12 cellular contexts compared by ENCODE assay signal in the genomic region with DNA sequence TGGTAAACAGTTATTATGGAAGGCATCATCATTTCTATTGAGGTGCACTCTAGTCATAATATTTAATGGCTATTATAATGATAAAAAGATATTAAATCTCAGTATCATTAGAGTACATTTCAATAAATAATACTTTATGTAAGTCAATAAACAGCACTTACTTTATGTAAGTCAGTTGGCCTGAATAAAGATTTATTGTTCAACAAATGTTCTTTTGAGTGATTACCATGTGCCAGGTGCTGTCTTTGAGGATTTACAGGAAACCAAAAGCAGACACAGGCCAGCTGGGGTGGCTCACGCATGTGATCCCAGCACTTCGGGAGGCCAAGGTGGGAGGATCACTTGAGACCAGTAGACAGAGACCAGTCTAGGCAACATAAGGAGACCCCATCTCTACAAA. TPM values are rescaled to one million over a fixed set of nuclear protein-coding genes. Genes with fewer than 3 reads are reported as not detected.
"Had no signal": no experiment of that assay in that cellular context is flagged by ENCODE, and none has a peak within 500 bp of the region (broad histone marks: within the 10 kb centered on the region; RNA-seq: fewer than 3 reads in every experiment).

No MANE protein-coding gene starts in this region.

- H2AFZ ChIP-seq: GM23248 had no signal

- H3K27ac ChIP-seq: GM23248, HL-60 had no signal

- H3K4me3 ChIP-seq: GM23248, HAP-1 had no signal

- H3K4me1 ChIP-seq: HAP-1 had no signal

- H3K36me3 ChIP-seq: HAP-1 had no signal

- H3K9me3 ChIP-seq: HAP-1 had no signal

- H3K9ac ChIP-seq: GM23248 had no signal

- FAIRE-seq: HepG2 had no signal

- DNase-seq: GM23248, GOT3, H7, HFFc6, KG1 had no signal

- ATAC-seq: HCT116, HepG2 had no signal

RNA-seq across cellular contexts. Expression of gene NKG7, which starts 5.0 kb away (rescaled TPM):
- total RNA-seq: GM23248, H4, H7, HepG2, HFFc6, HT1080 had no signal
- polyA plus RNA-seq: GM23248 had no signal

RNA-seq across cellular contexts. Expression of gene CLDND2, which starts 8.6 kb away (rescaled TPM):
- total RNA-seq: GM23248, H4, HT1080 had no signal
- polyA plus RNA-seq: IgD-negative memory B cell had no signal

RNA-seq across cellular contexts. Expression of gene LIM2, which starts 10.4 kb away (rescaled TPM):
- total RNA-seq: GM23248, H4, H7, HepG2, HFFc6, HT1080 had no signal
- polyA plus RNA-seq: GM23248 had no signal

RNA-seq across cellular contexts. Expression of gene C19orf84, which starts 13.0 kb away (rescaled TPM):
- total RNA-seq: GM23248, H4, HepG2, HFFc6, HT1080 had no signal
- polyA plus RNA-seq: GM23248, IgD-negative memory B cell had no signal
